In the genomic region with DNA sequence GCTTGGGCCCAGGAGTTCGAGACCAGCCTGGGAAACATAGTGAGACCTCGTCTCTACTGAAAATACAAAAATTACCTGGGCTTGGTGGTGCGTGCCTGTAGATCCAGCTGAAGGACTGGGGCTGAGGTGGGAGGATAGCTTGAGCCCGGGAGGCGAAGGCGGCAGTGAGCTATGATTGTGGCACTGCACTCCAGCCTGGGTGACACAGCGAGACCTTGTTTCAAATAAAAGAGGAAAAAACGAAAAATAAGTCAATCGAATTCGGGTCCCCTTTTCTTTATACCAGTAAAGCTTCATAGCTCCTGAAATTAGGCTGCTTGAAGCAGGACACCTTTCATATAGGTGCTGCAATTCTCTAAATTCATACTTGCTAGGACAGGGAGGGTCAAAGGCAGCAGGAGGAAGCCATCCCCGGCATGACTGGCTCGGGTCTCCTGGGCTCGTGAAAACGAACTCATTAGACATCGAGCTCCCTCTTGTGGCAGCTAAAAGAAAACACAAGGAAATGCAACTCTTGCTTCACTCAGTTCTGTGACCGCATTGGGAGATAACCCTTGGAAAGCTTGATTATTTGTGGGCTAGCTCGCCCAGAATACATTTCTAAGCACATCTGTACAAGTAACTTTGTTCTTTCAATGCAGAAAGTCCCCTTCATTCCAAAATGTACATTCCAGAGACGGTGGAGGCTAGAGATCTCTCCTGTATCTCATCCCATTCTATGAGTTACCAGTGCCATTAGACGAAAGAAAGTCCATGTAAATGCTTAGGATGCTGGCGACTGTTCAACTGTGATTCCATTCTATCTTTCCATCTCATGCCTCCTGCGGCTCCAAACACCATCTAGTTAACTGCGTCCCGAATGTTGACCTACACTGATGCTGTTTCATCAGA, we compare ENCODE assay signal across 8 cellular contexts. TPM values are rescaled to one million over a fixed set of nuclear protein-coding genes. Genes with fewer than 3 reads are reported as not detected.
DNase-seq lines count a peak whose midpoint lies in the region; ATAC-seq, FAIRE-seq and TF ChIP-seq lines count a peak whose summit lies in the region.

No MANE protein-coding gene starts in this region.

- DNase-seq in D721Med (ENCODE audit: insufficient read length, low spot score) (peak; percentile 15), HuH-7.5 (ENCODE audit: low spot score) (peak; percentile 49), OCI-LY7 (ENCODE audit: low spot score) (peak; percentile 81), frontal cortex (ENCODE audit: low spot score in 2 of 2) (peak; percentile 38 to 58), neuronal stem cell (ENCODE audit: low spot score) (peak; percentile 70), urothelium cell line (ENCODE audit: low spot score) (peak; percentile 74)
- peak; percentile 31 to 38 for DNase-seq in activated T-cell treated with anti-CD3 and anti-CD28 coated beads, Interleukin-2, amount 50 U/mL, for 48 hours

- FAIRE-seq in D721Med (lab: Jason Lieb, UNC) = no peak
- no peak for FAIRE-seq in frontal cortex (lab: Jason Lieb, UNC)
- peak; percentile 63 for FAIRE-seq in urothelium cell line (lab: Jason Lieb, UNC)

- H3K4ac ChIP-seq in neuronal stem cell (ENCODE audit: low read length) = no peak overlapping the region

- peaks cover 0 to 7% (median 0%) of the 10 kb centered on the region in 3 experiments for H3K27me3 ChIP-seq in neuronal stem cell (ENCODE audit: control insufficient read depth in 3 of 3, insufficient read depth in 3 of 3, low read depth in 1 of 3, low read length in 3 of 3)

- H3K4me3 ChIP-seq in OCI-LY7 (ENCODE audit: low read depth, low read length, poor library complexity, severe bottlenecking) (no peak overlapping the region), neuronal stem cell (ENCODE audit: low read length in 2 of 2) (no peak overlapping the region)

- no peaks in the 10 kb centered on the region; the same call in 1 of the 2 replicates for H4K20me1 ChIP-seq in OCI-LY7 (ENCODE audit: insufficient read depth, low read length)

- H3K27ac ChIP-seq in OCI-LY7 (ENCODE audit: low read depth, low read length, poor library complexity, severe bottlenecking) (no peak overlapping the region), neuronal stem cell (replicated peaks; ENCODE audit: low read length) (no peak overlapping the region)

- BruUV-seq in OCI-LY7 (replicated peaks; lab: Mats Ljungman, UMichigan) = no TSS peak

- no peak overlapping the region for H3K14ac ChIP-seq in neuronal stem cell (ENCODE audit: low read length)

- H3K9me3 ChIP-seq in OCI-LY7 (ENCODE audit: low read length) = no peaks in the 10 kb centered on the region
- no peaks in the 10 kb centered on the region for H3K9me3 ChIP-seq in neuronal stem cell (replicated peaks in 1 of 2; ENCODE audit: control insufficient read depth in 2 of 2, insufficient read depth in 1 of 2, low read depth in 1 of 2, low read length in 2 of 2)

- no peak overlapping the region for H3K9ac ChIP-seq in neuronal stem cell (ENCODE audit: low read depth, low read length, poor library complexity)

- no peak overlapping the region for H2BK5ac ChIP-seq in neuronal stem cell (ENCODE audit: low read length)

- no peak overlapping the region for H2BK12ac ChIP-seq in neuronal stem cell (ENCODE audit: low read length)

- no peak overlapping the region for H4K91ac ChIP-seq in neuronal stem cell (ENCODE audit: low read depth, low read length, poor library complexity)

- H3K23ac ChIP-seq in neuronal stem cell (ENCODE audit: low read depth, low read length, poor library complexity) = no peak overlapping the region

- H3K79me2 ChIP-seq in OCI-LY7 (ENCODE audit: insufficient read depth, low read depth, low read length) = no peaks in the 10 kb centered on the region

- H3K18ac ChIP-seq in neuronal stem cell (ENCODE audit: low read length) = no peak overlapping the region

- peak; percentile 79 for TF ChIP-seq CTCF in D721Med (IDR thresholded peaks at IDR 0.05; ENCODE audit: insufficient read depth, missing control alignments)
- peak; percentile 83 for TF ChIP-seq CTCF in OCI-LY7 (conservative IDR thresholded peaks at IDR 0.05; ENCODE audit: low read length)

- no peak for ATAC-seq in HG03108 (IDR thresholded peaks at IDR 0.05; ENCODE audit: unreplicated experiment)

- H2BK120ac ChIP-seq in neuronal stem cell (ENCODE audit: low read depth, low read length) = no peak overlapping the region

- no peak overlapping the region for H3K4me2 ChIP-seq in OCI-LY7 (ENCODE audit: low read length)
- H3K4me2 ChIP-seq in neuronal stem cell (ENCODE audit: insufficient read depth, low read length, poor library complexity, severe bottlenecking) = no peak overlapping the region

- WGBS in neuronal stem cell (ENCODE audit: extremely low coverage in 2 of 2, insufficient read length in 2 of 2, insufficient replicate concordance in 1 of 2), 2 donors = no CpG with 5 or more reads among the region's 23 CpGs

- POLR2A ChIA-PET in OCI-LY7 (lab: Charles Lee) = interaction anchor here (0.7 kb wide), 1 partner anchor 93 kb away, joined by 3 read pairs; no protein-coding TSS in a partner anchor

- H3K36me3 ChIP-seq in OCI-LY7 (ENCODE audit: insufficient read depth, low read length) = no peaks in the 10 kb centered on the region
- no peaks in the 10 kb centered on the region for H3K36me3 ChIP-seq in neuronal stem cell (replicated peaks in 1 of 2; ENCODE audit: control insufficient read depth in 2 of 2, insufficient read depth in 2 of 2, low read length in 2 of 2)

- H3K4me1 ChIP-seq in OCI-LY7 (ENCODE audit: insufficient read depth, low read length, poor library complexity, severe bottlenecking) (no peaks in the 10 kb centered on the region), neuronal stem cell (ENCODE audit: control insufficient read depth in 2 of 2, insufficient read depth in 1 of 2, low read depth in 1 of 2, low read length in 2 of 2) (no peaks in the 10 kb centered on the region)

- H2AFZ ChIP-seq in OCI-LY7 (ENCODE audit: low read length) = peak overlapping the region; percentile 43; the same call in 1 of the 2 replicates
- peak overlapping the region; percentile 71 for H2AFZ ChIP-seq in neuronal stem cell (ENCODE audit: low read length)

- no peaks in the 10 kb centered on the region for H3K9me2 ChIP-seq in OCI-LY7 (ENCODE audit: insufficient read depth, low read length)

- intact Hi-C loops in OCI-LY7 (cut with micrococcal nuclease; ENCODE audit: unreplicated experiment) = loop anchor here (2.0 to 5.0 kb wide), 3 partner anchors 65 to 459 kb away; no protein-coding TSS in a partner anchor

- H3K79me1 ChIP-seq in neuronal stem cell (ENCODE audit: low read depth, low read length) = no peaks in the 10 kb centered on the region

- CTCF ChIA-PET in OCI-LY7 (lab: Charles Lee; ENCODE audit: unreplicated experiment) = no interaction called here

- H2AK5ac ChIP-seq in neuronal stem cell (ENCODE audit: low read depth, low read length) = no peak overlapping the region

- no peak overlapping the region for H2BK15ac ChIP-seq in neuronal stem cell (ENCODE audit: low read length)

- no peak overlapping the region for H4K8ac ChIP-seq in neuronal stem cell (ENCODE audit: low read depth, low read length)

RNA-seq across cellular contexts. Expression of a gene that starts 16.8 kb away (rescaled TPM):
- not detected in 2 replicates for total RNA-seq in OCI-LY7 (2014; rRNA removed; shearing (Covaris generic))
- total RNA-seq in OCI-LY7 (2022) (not detected in 2 replicates), frontal cortex (0.41 TPM)
- not detected for polyA plus RNA-seq in neuronal stem cell (2013, experiment 1 of 2)
- not detected for polyA plus RNA-seq in neuronal stem cell (2013, experiment 2 of 2)

RNA-seq across cellular contexts. Expression of a gene that starts 17.1 kb away (rescaled TPM):
- total RNA-seq in OCI-LY7 (2014; rRNA removed; shearing (Covaris generic)) = not detected in 2 replicates
- total RNA-seq in OCI-LY7 (2022) (not detected in 2 replicates), frontal cortex (under 0.01 TPM)
- not detected for polyA plus RNA-seq in neuronal stem cell (2013, experiment 1 of 2)
- not detected for polyA plus RNA-seq in neuronal stem cell (2013, experiment 2 of 2)

RNA-seq across cellular contexts. Expression of a gene that starts 26.1 kb away (rescaled TPM):
- not detected in 2 replicates for total RNA-seq in OCI-LY7 (2014; rRNA removed; shearing (Covaris generic))
- total RNA-seq in OCI-LY7 (2022) = not detected in 2 replicates
- 4.5 TPM for total RNA-seq in frontal cortex
- polyA plus RNA-seq in neuronal stem cell (2013, experiment 1 of 2) = not detected
- polyA plus RNA-seq in neuronal stem cell (2013, experiment 2 of 2) = not detected

RNA-seq across cellular contexts. Expression of a gene that starts 54.0 kb away (rescaled TPM):
- not detected in 2 replicates for total RNA-seq in OCI-LY7 (2014; rRNA removed; shearing (Covaris generic))
- not detected in 2 replicates for total RNA-seq in OCI-LY7 (2022)
- 3.3 TPM for total RNA-seq in frontal cortex
- polyA plus RNA-seq in neuronal stem cell (2013, experiment 1 of 2) = 0.06 TPM
- 0.08 TPM for polyA plus RNA-seq in neuronal stem cell (2013, experiment 2 of 2)

Comparison
In these comparisons a context has a peak if more than half of its experiments do, and no peak if none do; other contexts are left out.
1. DNase-seq: peak in every context shown above with its lines; median percentile 81 in OCI-LY7; 74 in urothelium cell line; 70 in neuronal stem cell; 49 in HuH-7.5; 48 in frontal cortex; 34 in activated T-cell treated with anti-CD3 and anti-CD28 coated beads, Interleukin-2, amount 50 U/mL, for 48 hours; 15 in D721Med.